ENCODE assay signal across 27 cellular contexts in the genomic region with DNA sequence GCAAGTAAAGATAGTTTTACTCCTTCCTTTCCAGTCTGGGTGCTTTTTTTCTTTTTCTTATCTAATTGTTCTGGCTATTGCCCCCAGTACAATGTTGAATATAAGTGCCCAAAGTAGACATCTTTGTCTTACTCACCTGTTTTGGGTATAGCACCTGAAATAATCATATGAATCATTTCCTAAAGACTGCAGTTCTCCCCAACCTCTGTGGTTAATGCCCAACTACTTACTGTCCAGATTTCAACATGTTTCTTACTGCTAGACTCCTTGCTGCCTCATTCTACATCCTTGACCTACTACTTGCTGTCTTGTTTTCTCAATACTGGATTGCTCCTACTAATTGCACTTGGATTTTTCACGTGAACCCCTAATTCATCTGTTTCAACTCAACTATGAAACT.
"Had no signal": no experiment of that assay in that cellular context is flagged by ENCODE, and none has a peak within 500 bp of the region (broad histone marks: within the 10 kb centered on the region; RNA-seq: fewer than 3 reads in every experiment).

No MANE protein-coding gene starts in this region.

- H3K27ac ChIP-seq: esophagus muscularis mucosa, heart right ventricle, neutrophil, pancreas, right lobe of liver, thoracic aorta, tibial nerve, upper lobe of left lung had no signal

- H3K4me1 ChIP-seq: esophagus muscularis mucosa, heart right ventricle, pancreas, right lobe of liver, tibial nerve, upper lobe of left lung had no signal

- H3K27me3 ChIP-seq: esophagus muscularis mucosa, heart right ventricle, neutrophil, pancreas, right lobe of liver, tibial nerve, upper lobe of left lung had no signal

- H3K36me3 ChIP-seq: esophagus muscularis mucosa, heart right ventricle, neutrophil, pancreas, right lobe of liver, thoracic aorta, upper lobe of left lung had no signal

- ATAC-seq: effector memory CD8-positive, alpha-beta T cell; heart right ventricle; left ventricle myocardium superior; mucosa of descending colon; natural killer cell treated with Interleukin-12 subunit alpha and Interleukin-12 subunit beta and Interleukin-15 and Interleukin-18, amount 100 ng/mL, for 72 hours; pancreas; right lobe of liver; stimulated activated naive B cell treated with anti-CD40 and anti-IgM and Interleukin-4, amounts not matched to agents 10 μg/mL and 1 μg/mL and 100 μg/mL, for 72 hours had no signal

- DNase-seq: cortex of kidney; effector memory CD8-positive, alpha-beta T cell; foreskin melanocyte; glutamatergic neuron; heart right ventricle; hippocampal formation; kidney glomerular epithelial cell; left ventricle myocardium superior; mesenchymal stem cell; mucosa of descending colon; naive B cell; pancreas; right lobe of liver; small intestine; stimulated activated CD4-positive, alpha-beta T cell treated with anti-CD3 and anti-CD28 coated beads, Interleukin-15, amount 100 ng/mL, for 24 hours; stimulated activated CD4-positive, alpha-beta T cell treated with anti-CD3 and anti-CD28 coated beads, Interleukin-2, amount 100 ng/mL, for 48 hours; stimulated activated naive B cell treated with anti-CD40 and anti-IgM and Interleukin-4, amounts not matched to agents 10 μg/mL and 1 μg/mL and 100 μg/mL, for 72 hours; upper lobe of left lung had no signal

- H3K4me3 Mint-ChIP-seq: effector memory CD8-positive, alpha-beta T cell; mesothelial cell of epicardium; naive B cell; natural killer cell treated with Interleukin-12 subunit alpha and Interleukin-12 subunit beta and Interleukin-15 and Interleukin-18, amount 100 ng/mL, for 72 hours; neural crest cell; stimulated activated naive B cell treated with anti-CD40 and anti-IgM and Interleukin-4, amounts not matched to agents 10 μg/mL and 1 μg/mL and 100 μg/mL, for 72 hours; stimulated activated naive CD8-positive, alpha-beta T cell treated with anti-CD3 and anti-CD28 coated beads, Interleukin-15, Interleukin-2, amounts not matched to agents 100 ng/mL and 50 ng/mL, for 24 hours had no signal

- H3K27ac Mint-ChIP-seq: effector memory CD8-positive, alpha-beta T cell; mesothelial cell of epicardium; naive B cell; natural killer cell treated with Interleukin-12 subunit alpha and Interleukin-12 subunit beta and Interleukin-15 and Interleukin-18, amount 100 ng/mL, for 72 hours; stimulated activated naive B cell treated with anti-CD40 and anti-IgM and Interleukin-4, amounts not matched to agents 10 μg/mL and 1 μg/mL and 100 μg/mL, for 72 hours; stimulated activated naive CD8-positive, alpha-beta T cell treated with anti-CD3 and anti-CD28 coated beads, Interleukin-15, Interleukin-2, amounts not matched to agents 100 ng/mL and 50 ng/mL, for 24 hours had no signal

- H3K27me3 Mint-ChIP-seq: effector memory CD8-positive, alpha-beta T cell; naive B cell; natural killer cell treated with Interleukin-12 subunit alpha and Interleukin-12 subunit beta and Interleukin-15 and Interleukin-18, amount 100 ng/mL, for 72 hours; stimulated activated naive B cell treated with anti-CD40 and anti-IgM and Interleukin-4, amounts not matched to agents 10 μg/mL and 1 μg/mL and 100 μg/mL, for 72 hours; stimulated activated naive CD8-positive, alpha-beta T cell treated with anti-CD3 and anti-CD28 coated beads, Interleukin-15, Interleukin-2, amounts not matched to agents 100 ng/mL and 50 ng/mL, for 24 hours had no signal

- H3K9me3 ChIP-seq: esophagus muscularis mucosa, neutrophil, pancreas, right lobe of liver, upper lobe of left lung had no signal

- H3K4me3 ChIP-seq: esophagus muscularis mucosa, heart right ventricle, lung, mucosa of descending colon, pancreas, right lobe of liver, thoracic aorta, tibial nerve, upper lobe of left lung had no signal

- H3K9me3 Mint-ChIP-seq: effector memory CD8-positive, alpha-beta T cell; natural killer cell treated with Interleukin-12 subunit alpha and Interleukin-12 subunit beta and Interleukin-15 and Interleukin-18, amount 100 ng/mL, for 72 hours had no signal

- H3K4me1 Mint-ChIP-seq: mesothelial cell of epicardium, neural crest cell had no signal
